ENCODE assay signal across 10 cellular contexts in the genomic region with DNA sequence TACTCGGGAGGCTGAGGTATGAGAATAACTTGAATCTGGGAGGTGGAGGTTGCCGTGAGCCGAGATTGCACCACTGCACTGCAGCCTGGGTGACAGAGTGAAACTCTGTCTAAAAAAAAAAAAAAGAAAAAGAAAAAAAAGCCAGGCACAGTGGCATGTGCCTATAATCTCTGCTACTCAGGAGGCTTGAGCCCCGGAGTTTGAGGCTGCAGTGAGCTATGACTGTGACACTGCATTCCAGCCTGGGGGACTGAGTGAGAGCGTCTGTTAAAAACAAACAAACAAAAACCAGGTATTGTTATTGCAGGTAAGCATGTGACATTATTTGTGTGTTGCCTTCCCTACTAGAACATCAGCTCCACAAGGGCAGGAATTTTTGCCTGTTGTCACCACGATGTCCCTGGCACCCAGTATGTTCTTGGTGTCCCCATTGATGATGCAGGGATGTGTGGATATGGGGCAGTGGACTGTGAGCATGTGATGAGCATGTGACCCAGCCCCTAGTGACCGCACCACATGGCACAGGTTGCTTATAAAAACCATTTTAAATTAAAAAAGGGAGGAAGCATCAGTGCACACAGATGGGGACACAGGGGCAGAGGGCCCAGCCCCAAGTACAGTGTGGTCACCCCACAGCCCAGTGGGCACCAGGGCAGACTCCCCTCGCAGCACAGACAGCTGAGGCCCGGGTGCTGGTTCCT. TPM values are rescaled to one million over a fixed set of nuclear protein-coding genes. Genes with fewer than 3 reads are reported as not detected.
DNase-seq lines count a peak whose midpoint lies in the region; ATAC-seq and TF ChIP-seq lines count a peak whose summit lies in the region.
"Had no signal": no experiment of that assay in that cellular context is flagged by ENCODE, and none has a peak within 500 bp of the region (broad histone marks: within the 10 kb centered on the region; RNA-seq: fewer than 3 reads in every experiment).

No MANE protein-coding gene starts in this region.

- H3K4me3 ChIP-seq in GM23248 (no peak overlapping the region), gastrocnemius medialis (no peak overlapping the region)

- peak overlapping the region; percentile 40; the same call in 1 of the 2 replicates for H3K27ac ChIP-seq in GM23248
- peak overlapping the region; percentile 83 to 92 (median 87) for H3K27ac ChIP-seq in gastrocnemius medialis
- no peak overlapping the region for H3K27ac ChIP-seq in caudate nucleus (ENCODE audit: low read depth, low read length)

- no peak overlapping the region for H3K4me2 ChIP-seq in GM23248 (ENCODE audit: unreplicated experiment)

- no peaks in the 10 kb centered on the region for H3K9me3 Mint-ChIP-seq in activated naive CD8-positive, alpha-beta T cell treated with anti-CD3 and anti-CD28 coated beads, Interleukin-2, amount 10 ng/mL, durations not matched to agents 7 days and 5 days

- no peak for ATAC-seq in activated naive CD8-positive, alpha-beta T cell treated with anti-CD3 and anti-CD28 coated beads, Interleukin-2, amount 10 ng/mL, durations not matched to agents 7 days and 5 days (ENCODE audit: low read depth)
- no peak for ATAC-seq in gastrocnemius medialis

- TF ChIP-seq CTCF in gastrocnemius medialis (IDR thresholded peaks at IDR 0.05 in 4 of 5, conservative IDR thresholded peaks at IDR 0.05 in 1 of 5), result no peak

- no peaks in the 10 kb centered on the region for H3K9me2 ChIP-seq in GM23248 (ENCODE audit: insufficient read depth)

- H3K9ac ChIP-seq in GM23248, result no peak overlapping the region

- no peak for TF ChIP-seq POLR2A in gastrocnemius medialis (IDR thresholded peaks at IDR 0.05)

- H3K4me1 ChIP-seq in GM23248 (ENCODE audit: insufficient read depth), result peaks cover 14% of the 10 kb centered on the region
- H3K4me1 ChIP-seq in gastrocnemius medialis, result peaks cover 18 to 28% of the 10 kb centered on the region in 2 donors

- H3K9me3 ChIP-seq in GM23248 (ENCODE audit: low read depth), result no peaks in the 10 kb centered on the region
- H3K9me3 ChIP-seq in gastrocnemius medialis, result no peaks in the 10 kb centered on the region

- H3F3A ChIP-seq in GM23248 (ENCODE audit: insufficient read depth), result peaks cover 5% of the 10 kb centered on the region; the same call in 1 of the 2 replicates

- no peaks in the 10 kb centered on the region for H3K36me3 Mint-ChIP-seq in activated naive CD8-positive, alpha-beta T cell treated with anti-CD3 and anti-CD28 coated beads, Interleukin-2, amount 10 ng/mL, durations not matched to agents 7 days and 5 days

- intact Hi-C loops in gastrocnemius medialis (cut with DNase I; ENCODE audit: low total_unique reads), result loop anchor here (10.0 kb wide), 1 partner anchor 234 kb away; the partner anchor contains the start of gene SMARCA4

- no peaks in the 10 kb centered on the region for H3K27me3 ChIP-seq in GM23248 (replicated peaks; ENCODE audit: insufficient read depth)
- no peaks in the 10 kb centered on the region for H3K27me3 ChIP-seq in gastrocnemius medialis

- H3K79me2 ChIP-seq in GM23248 (ENCODE audit: insufficient read depth), result peaks cover 34% of the 10 kb centered on the region

- 70 to 72% methylated on average over 9 of the region's 9 CpGs for WGBS in GM23248 (ENCODE audit: low coverage in 1 of 2, low lambda C conversion rate in 2 of 2, missing lambda C conversion rate in 2 of 2), 2 experiments

- in situ Hi-C loops in GM23248 (cut with MboI) (no loop called here), gastrocnemius medialis (cut with MboI; ENCODE audit: low sequenced_read_pairs in 4 of 4) (no loop called here)

- H2AFZ ChIP-seq in GM23248, result no peak overlapping the region

- H3K27ac Mint-ChIP-seq in activated naive CD8-positive, alpha-beta T cell treated with anti-CD3 and anti-CD28 coated beads, Interleukin-2, amount 10 ng/mL, durations not matched to agents 7 days and 5 days, result no peak overlapping the region

- peaks cover 15% of the 10 kb centered on the region for H3K27me3 Mint-ChIP-seq in activated naive CD8-positive, alpha-beta T cell treated with anti-CD3 and anti-CD28 coated beads, Interleukin-2, amount 10 ng/mL, durations not matched to agents 7 days and 5 days

- H3K36me3 ChIP-seq in GM23248 (ENCODE audit: low read depth) (no peaks in the 10 kb centered on the region), gastrocnemius medialis (peaks cover 0 to 5% of the 10 kb centered on the region in 2 donors)

- H3K4me1 Mint-ChIP-seq in activated naive CD8-positive, alpha-beta T cell treated with anti-CD3 and anti-CD28 coated beads, Interleukin-2, amount 10 ng/mL, durations not matched to agents 7 days and 5 days, result peaks cover 5% of the 10 kb centered on the region

- POLR2A ChIA-PET in activated naive CD8-positive, alpha-beta T cell treated with anti-CD3 and anti-CD28 coated beads, Interleukin-2, amount 10 ng/mL, durations not matched to agents 7 days and 5 days (lab: Charles Lee), result interaction anchor here (0.7 kb wide), 1 partner anchor 84 kb away, joined by 5 read pairs; no protein-coding TSS in a partner anchor

- no peak for DNase-seq in GM23248
- DNase-seq in activated naive CD8-positive, alpha-beta T cell treated with anti-CD3 and anti-CD28 coated beads, Interleukin-2, amount 10 ng/mL, durations not matched to agents 7 days and 5 days, result no peak
- peak; percentile 53 for DNase-seq in islet precursor cell
- DNase-seq in gastrocnemius medialis, result no peak
- DNase-seq in foreskin melanocyte, result no peak
- no peak for DNase-seq in glomerular visceral epithelial cell (ENCODE audit: extremely low spot score)
- no peak for DNase-seq in caudate nucleus (lab: John Stamatoyannopoulos, UW)
- DNase-seq in GDM1 (lab: John Stamatoyannopoulos, UW), result no peak
- DNase-seq: T-helper 2 cell had no signal

- H3K4me3 Mint-ChIP-seq in activated naive CD8-positive, alpha-beta T cell treated with anti-CD3 and anti-CD28 coated beads, Interleukin-2, amount 10 ng/mL, durations not matched to agents 7 days and 5 days, result peak overlapping the region; percentile 39

- H4K20me1 ChIP-seq in GM23248 (ENCODE audit: insufficient read depth), result no peaks in the 10 kb centered on the region

RNA-seq across cellular contexts. Expression of gene KANK2, which starts 1.6 kb away (rescaled TPM):
- 215 and 278 TPM in 2 replicates for total RNA-seq in GM23248 (2014; rRNA removed; shearing (Covaris generic))
- 76.3 and 77.1 TPM in 2 replicates for polyA plus RNA-seq in GM23248 (2016; fragmentation: Nextera tagmentation; extraction: Ambion mirVana)
- 1 to 10 TPM; 5.3 to 7.9 TPM for total RNA-seq in activated naive CD8-positive, alpha-beta T cell treated with anti-CD3 and anti-CD28 coated beads, Interleukin-2, amount 10 ng/mL, durations not matched to agents 7 days and 5 days
- total RNA-seq in gastrocnemius medialis, result 100 to 1,000 TPM in 3 of 4 donors, 10 to 100 TPM in 1; 37.7 to 192 (median 149) TPM

RNA-seq across cellular contexts. Expression of gene ANGPTL8, which starts 40.5 kb away (rescaled TPM):
- total RNA-seq in GM23248 (2014; rRNA removed; shearing (Covaris generic)), result 1.7 TPM in 1 of 2 replicates, not detected in the other
- polyA plus RNA-seq in GM23248 (2016; fragmentation: Nextera tagmentation; extraction: Ambion mirVana), result not detected in 2 replicates
- not detected for total RNA-seq in activated naive CD8-positive, alpha-beta T cell treated with anti-CD3 and anti-CD28 coated beads, Interleukin-2, amount 10 ng/mL, durations not matched to agents 7 days and 5 days
- under 1 TPM in 1 of 4 donors, not detected in 3; 0.47 TPM for total RNA-seq in gastrocnemius medialis
- total RNA-seq: activated CD8-positive, alpha-beta memory T cell treated with anti-CD3 and anti-CD28 coated beads for 36 hours had no signal

RNA-seq across cellular contexts. Expression of gene SPC24, which starts 43.3 kb away (rescaled TPM):
- total RNA-seq in GM23248 (2014; rRNA removed; shearing (Covaris generic)), result 9.5 and 19.8 TPM in 2 replicates
- polyA plus RNA-seq in GM23248 (2016; fragmentation: Nextera tagmentation; extraction: Ambion mirVana), result 14.8 and 16.2 TPM in 2 replicates
- 10 to 100 TPM; 63.0 to 65.4 TPM for total RNA-seq in activated naive CD8-positive, alpha-beta T cell treated with anti-CD3 and anti-CD28 coated beads, Interleukin-2, amount 10 ng/mL, durations not matched to agents 7 days and 5 days
- total RNA-seq in gastrocnemius medialis, result 1 to 10 TPM in 1 of 4 donors, under 1 TPM in 1, not detected in 2; 0.55 to 1.6 TPM

Comparison
In these comparisons a context has a peak if more than half of its experiments do, and no peak if none do; other contexts are left out.
1. RNA of gene KANK2, which starts 1.6 kb away (total RNA-seq): 215 to 278 TPM in GM23248 and 37.7 to 192 TPM in gastrocnemius medialis; 5.3 to 7.9 TPM in activated naive CD8-positive, alpha-beta T cell treated with anti-CD3 and anti-CD28 coated beads, Interleukin-2, amount 10 ng/mL, durations not matched to agents 7 days and 5 days; every median in the first group is over 4 times any median in the second.